Comparison of ENCODE assay signal across 8 cellular contexts in the genomic region with DNA sequence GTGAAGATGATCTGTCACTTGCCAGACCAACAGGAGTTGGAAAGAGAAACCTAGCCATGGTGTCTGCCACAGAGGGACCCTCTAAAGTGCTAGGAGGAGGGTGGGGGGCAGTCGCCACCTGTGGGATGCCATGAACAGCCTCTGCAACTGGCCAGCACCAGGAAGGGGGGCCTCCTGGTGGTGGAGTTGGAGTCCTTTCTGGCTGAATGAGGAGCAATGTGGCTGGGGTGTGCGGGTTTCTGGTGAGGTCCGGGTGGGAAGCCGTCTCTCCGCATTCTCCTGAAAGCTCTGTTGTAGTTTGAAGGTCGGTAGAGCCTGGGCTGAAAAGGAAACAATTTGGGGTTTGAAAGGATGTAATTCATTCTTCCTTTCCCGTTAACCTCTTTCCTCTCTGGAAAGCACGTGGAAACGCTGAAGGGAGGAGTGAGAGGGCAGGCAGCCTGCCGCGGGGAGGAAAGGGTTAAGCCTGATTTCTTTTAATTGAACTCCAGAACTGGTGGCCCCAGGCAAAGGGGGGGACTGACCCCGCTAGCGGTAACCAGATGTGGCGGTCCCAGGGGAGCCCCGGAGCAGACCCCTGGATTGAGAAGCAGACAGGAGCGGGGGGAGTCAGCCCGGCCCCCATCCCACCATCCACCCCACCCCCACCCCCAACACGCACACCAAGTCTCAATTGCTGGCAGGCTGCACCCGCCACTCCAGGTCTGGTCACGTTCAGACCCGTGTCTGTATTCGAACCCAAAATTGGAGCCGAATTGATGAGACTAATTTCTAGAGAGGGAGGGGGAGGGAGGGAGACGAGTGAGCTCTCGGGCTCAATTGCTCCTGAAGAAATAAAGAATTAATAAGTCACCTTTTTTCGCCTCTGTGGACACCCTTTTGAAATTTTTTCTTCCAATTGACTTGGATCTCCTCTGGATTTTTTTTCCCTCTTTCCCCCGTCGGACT. TPM values are rescaled to one million over a fixed set of nuclear protein-coding genes. Genes with fewer than 3 reads are reported as not detected.
A peak's percentile ranks its signal among the peaks of the same experiment; 100 is the strongest.
DNase-seq lines count a peak whose midpoint lies in the region; ATAC-seq lines count a peak whose summit lies in the region.

No MANE protein-coding gene starts in this region.

- H3K27me3 ChIP-seq in iPS-15b (ENCODE audit: control insufficient read depth, insufficient read depth, low read length), result peaks cover 96% of the 10 kb centered on the region

- no peaks in the 10 kb centered on the region for H3K9me3 ChIP-seq in iPS-15b (ENCODE audit: control insufficient read depth, insufficient read depth, low read length)

- peaks cover 34% of the 10 kb centered on the region for H3K27me3 Mint-ChIP-seq in activated CD8-positive, alpha-beta T cell treated with anti-CD3 and anti-CD28 coated beads, Interleukin-2, amount 10 ng/mL, durations not matched to agents 7 days and 5 days (ENCODE audit: low read depth)
- peaks cover 11 to 24% of the 10 kb centered on the region in 2 donors for H3K27me3 Mint-ChIP-seq in stimulated activated naive B cell treated with anti-CD40 and anti-IgM and Interleukin-4, amounts not matched to agents 10 μg/mL and 1 μg/mL and 100 μg/mL, for 72 hours

- in situ Hi-C loops in G401 (cut with HindIII; ENCODE audit: low sequenced_read_pairs), result no loop called here

- peak overlapping the region; percentile 15 for H3K27ac Mint-ChIP-seq in activated CD8-positive, alpha-beta T cell treated with anti-CD3 and anti-CD28 coated beads, Interleukin-2, amount 10 ng/mL, durations not matched to agents 7 days and 5 days
- peak overlapping the region; percentile 98 for H3K27ac Mint-ChIP-seq in stimulated activated naive B cell treated with anti-CD40 and anti-IgM and Interleukin-4, amounts not matched to agents 10 μg/mL and 1 μg/mL and 100 μg/mL, for 72 hours

- H3K36me3 Mint-ChIP-seq in activated CD8-positive, alpha-beta T cell treated with anti-CD3 and anti-CD28 coated beads, Interleukin-2, amount 10 ng/mL, durations not matched to agents 7 days and 5 days (ENCODE audit: low read depth), result peaks cover 14% of the 10 kb centered on the region
- peaks cover 0 to 2% of the 10 kb centered on the region in 2 donors for H3K36me3 Mint-ChIP-seq in stimulated activated naive B cell treated with anti-CD40 and anti-IgM and Interleukin-4, amounts not matched to agents 10 μg/mL and 1 μg/mL and 100 μg/mL, for 72 hours

- no peak overlapping the region for H3K9ac ChIP-seq in iPS-15b (ENCODE audit: low read depth, low read length)

- CTCF ChIA-PET in activated CD8-positive, alpha-beta T cell treated with anti-CD3 and anti-CD28 coated beads, Interleukin-2, amount 10 ng/mL, durations not matched to agents 7 days and 5 days (lab: Charles Lee), result no interaction called here

- peak; percentile 7 for DNase-seq in NCI-H748 (lab: John Stamatoyannopoulos, UW; ENCODE audit: unreplicated experiment)
- no peak for DNase-seq in NCI-H748 treated with DMSO at 0.1 percent for 48 hours (lab: John Stamatoyannopoulos, UW)
- DNase-seq in activated CD8-positive, alpha-beta T cell treated with anti-CD3 and anti-CD28 coated beads, Interleukin-2, amount 10 ng/mL, durations not matched to agents 7 days and 5 days, result no peak
- no peak for DNase-seq in stimulated activated naive B cell treated with anti-CD40 and anti-IgM and Interleukin-4, amounts not matched to agents 10 μg/mL and 1 μg/mL and 100 μg/mL, for 72 hours
- no peak for DNase-seq in OCI-M2 (lab: John Stamatoyannopoulos, UW; ENCODE audit: unreplicated experiment)
- no peak for DNase-seq in G401 (ENCODE audit: low spot score)

- H3K36me3 ChIP-seq in iPS-15b (ENCODE audit: control insufficient read depth, insufficient read depth, low read length), result no peaks in the 10 kb centered on the region

- H3K4me3 ChIP-seq in iPS-15b (ENCODE audit: low read depth, low read length), result peak overlapping the region; percentile 58

- POLR2A ChIA-PET in activated CD8-positive, alpha-beta T cell treated with anti-CD3 and anti-CD28 coated beads, Interleukin-2, amount 10 ng/mL, durations not matched to agents 7 days and 5 days (lab: Charles Lee), result interaction anchor here (0.9 kb wide), 1 partner anchor 389 kb away, joined by 3 read pairs; no protein-coding TSS in a partner anchor

- peaks cover 49% of the 10 kb centered on the region for H3K4me1 Mint-ChIP-seq in activated CD8-positive, alpha-beta T cell treated with anti-CD3 and anti-CD28 coated beads, Interleukin-2, amount 10 ng/mL, durations not matched to agents 7 days and 5 days (ENCODE audit: low read depth)
- H3K4me1 Mint-ChIP-seq in stimulated activated naive B cell treated with anti-CD40 and anti-IgM and Interleukin-4, amounts not matched to agents 10 μg/mL and 1 μg/mL and 100 μg/mL, for 72 hours, result peaks cover 33 to 56% of the 10 kb centered on the region in 2 donors

- peak overlapping the region; percentile 70 for H3K4me3 Mint-ChIP-seq in activated CD8-positive, alpha-beta T cell treated with anti-CD3 and anti-CD28 coated beads, Interleukin-2, amount 10 ng/mL, durations not matched to agents 7 days and 5 days
- peak overlapping the region; percentile 93 to 98 for H3K4me3 Mint-ChIP-seq in stimulated activated naive B cell treated with anti-CD40 and anti-IgM and Interleukin-4, amounts not matched to agents 10 μg/mL and 1 μg/mL and 100 μg/mL, for 72 hours

- no peaks in the 10 kb centered on the region for H3K9me3 Mint-ChIP-seq in activated CD8-positive, alpha-beta T cell treated with anti-CD3 and anti-CD28 coated beads, Interleukin-2, amount 10 ng/mL, durations not matched to agents 7 days and 5 days (ENCODE audit: insufficient read depth)
- H3K9me3 Mint-ChIP-seq in stimulated activated naive B cell treated with anti-CD40 and anti-IgM and Interleukin-4, amounts not matched to agents 10 μg/mL and 1 μg/mL and 100 μg/mL, for 72 hours, result no peaks in the 10 kb centered on the region

- no peak for ATAC-seq in activated CD8-positive, alpha-beta T cell treated with anti-CD3 and anti-CD28 coated beads, Interleukin-2, amount 10 ng/mL, durations not matched to agents 7 days and 5 days
- ATAC-seq in stimulated activated naive B cell treated with anti-CD40 and anti-IgM and Interleukin-4, amounts not matched to agents 10 μg/mL and 1 μg/mL and 100 μg/mL, for 72 hours (replicated peaks), result no peak
- ATAC-seq in GM18867 (IDR thresholded peaks at IDR 0.05; ENCODE audit: unreplicated experiment), result no peak

- peaks cover 9% of the 10 kb centered on the region for H3K4me1 ChIP-seq in iPS-15b (ENCODE audit: control insufficient read depth, insufficient read depth, low read length)

RNA-seq across cellular contexts. Expression of a gene that starts 1.8 kb away (rescaled TPM):
- 10 to 100 TPM; 83.4 to 93.4 TPM for total RNA-seq in activated CD8-positive, alpha-beta T cell treated with anti-CD3 and anti-CD28 coated beads, Interleukin-2, amount 10 ng/mL, durations not matched to agents 7 days and 5 days
- 0.03 TPM in 1 of 2 replicates, not detected in the other for total RNA-seq in G401 (2014; rRNA removed; shearing (Covaris generic))

Comparison
In these comparisons a context has a peak if more than half of its experiments do, and no peak if none do; other contexts are left out.
1. RNA of a gene that starts 1.8 kb away (total RNA-seq): 83.4 to 93.4 TPM in activated CD8-positive, alpha-beta T cell treated with anti-CD3 and anti-CD28 coated beads, Interleukin-2, amount 10 ng/mL, durations not matched to agents 7 days and 5 days; 0.03 TPM in G401; every median in the first group is over 10 times any median in the second.